Comparison of ENCODE assay signal across 9 cellular contexts in genomic region chrX:97616883-97617510, GRCh38.
DNase-seq lines count a peak whose midpoint lies in the region; ATAC-seq, FAIRE-seq and TF ChIP-seq lines count a peak whose summit lies in the region.
"Had no signal": no experiment of that assay in that cellular context is flagged by ENCODE, and none has a peak within 500 bp of the region (broad histone marks: within the 10 kb centered on the region; RNA-seq: fewer than 3 reads in every experiment).

No MANE protein-coding gene starts in this region.

- no peak for TF ChIP-seq EP300 in upper lobe of left lung (IDR thresholded peaks at IDR 0.05)

- no peak overlapping the region for H3K4me3 Mint-ChIP-seq in CD4-positive, CD25-positive, alpha-beta regulatory T cell
- H3K4me3 Mint-ChIP-seq in immature natural killer cell = no peak overlapping the region

- TF ChIP-seq POLR2A in upper lobe of left lung (IDR thresholded peaks at IDR 0.05) = no peak

- no peaks in the 10 kb centered on the region for H3K36me3 Mint-ChIP-seq in CD4-positive, CD25-positive, alpha-beta regulatory T cell
- no peaks in the 10 kb centered on the region for H3K36me3 Mint-ChIP-seq in immature natural killer cell

- peak overlapping the region; percentile 24 for H3K4me3 ChIP-seq in CD4-positive, CD25-positive, alpha-beta regulatory T cell (ENCODE audit: low read depth, low read length)
- H3K4me3 ChIP-seq in cardiac fibroblast (replicated peaks in 1 of 2; ENCODE audit: low read depth in 2 of 2, low read length in 2 of 2) (no peak overlapping the region), upper lobe of left lung (no peak overlapping the region)

- no peaks in the 10 kb centered on the region for H3K36me3 ChIP-seq in CD4-positive, CD25-positive, alpha-beta regulatory T cell (ENCODE audit: control insufficient read depth, insufficient read depth, low read length)
- no peaks in the 10 kb centered on the region for H3K36me3 ChIP-seq in upper lobe of left lung

- TF ChIP-seq CTCF in cardiac fibroblast (IDR thresholded peaks at IDR 0.05; ENCODE audit: low read depth, low read length) = no peak
- no peak for TF ChIP-seq CTCF in upper lobe of left lung (IDR thresholded peaks at IDR 0.05)

- peaks cover 0 to 1% (median 0%) of the 10 kb centered on the region in 7 donors for H3K9me3 Mint-ChIP-seq in CD4-positive, CD25-positive, alpha-beta regulatory T cell
- H3K9me3 Mint-ChIP-seq in immature natural killer cell = no peaks in the 10 kb centered on the region

- WGBS in upper lobe of left lung, 2 donors = 71 to 84% methylated on average over 6 of the region's 6 CpGs

- no peak overlapping the region for H3K27ac Mint-ChIP-seq in CD4-positive, CD25-positive, alpha-beta regulatory T cell
- no peak overlapping the region for H3K27ac Mint-ChIP-seq in immature natural killer cell

- no peaks in the 10 kb centered on the region for H3K9me3 ChIP-seq in CD4-positive, CD25-positive, alpha-beta regulatory T cell (ENCODE audit: control insufficient read depth in 2 of 2, low read length in 2 of 2)
- no peaks in the 10 kb centered on the region for H3K9me3 ChIP-seq in upper lobe of left lung

- H3K27me3 Mint-ChIP-seq in CD4-positive, CD25-positive, alpha-beta regulatory T cell = no peaks in the 10 kb centered on the region
- peaks cover 0 to 3% (median 0%) of the 10 kb centered on the region in 3 donors for H3K27me3 Mint-ChIP-seq in immature natural killer cell (ENCODE audit: low read depth in 3 of 3)

- H3K27ac ChIP-seq in CD4-positive, CD25-positive, alpha-beta regulatory T cell (ENCODE audit: insufficient read depth, low read length, poor library complexity, severe bottlenecking) = no peak overlapping the region
- no peak overlapping the region for H3K27ac ChIP-seq in upper lobe of left lung

- no peaks in the 10 kb centered on the region for H3K4me1 ChIP-seq in CD4-positive, CD25-positive, alpha-beta regulatory T cell (ENCODE audit: control insufficient read depth, insufficient read depth, low read length, poor library complexity, severe bottlenecking)
- no peaks in the 10 kb centered on the region for H3K4me1 ChIP-seq in upper lobe of left lung

- ATAC-seq in CD4-positive, CD25-positive, alpha-beta regulatory T cell (ENCODE audit: low read depth in 2 of 2) = no peak
- ATAC-seq in GM19455 (IDR thresholded peaks at IDR 0.05; ENCODE audit: unreplicated experiment) = peak; percentile 75
- peak; percentile 100 for ATAC-seq in HG03442 (IDR thresholded peaks at IDR 0.05; ENCODE audit: unreplicated experiment)
- no peak for ATAC-seq in upper lobe of left lung (ENCODE audit: low FRiP score in 2 of 2)

- no peak for FAIRE-seq in urothelium cell line (lab: Jason Lieb, UNC)
- FAIRE-seq: H1 had no signal

- no peaks in the 10 kb centered on the region for H3K4me1 Mint-ChIP-seq in CD4-positive, CD25-positive, alpha-beta regulatory T cell
- no peaks in the 10 kb centered on the region for H3K4me1 Mint-ChIP-seq in immature natural killer cell

- no peaks in the 10 kb centered on the region for H3K27me3 ChIP-seq in CD4-positive, CD25-positive, alpha-beta regulatory T cell (ENCODE audit: control insufficient read depth, insufficient read depth, low read length)
- H3K27me3 ChIP-seq in upper lobe of left lung = no peaks in the 10 kb centered on the region

- peak in 1 of 3 donors; percentile 6 for DNase-seq in CD4-positive, CD25-positive, alpha-beta regulatory T cell
- DNase-seq in cardiac fibroblast (ENCODE audit: low read depth in 2 of 2) (peak; percentile 54 to 69), urothelium cell line (ENCODE audit: low spot score) (peak; percentile 55), immature natural killer cell (no peak), T-helper 9 cell (no peak), upper lobe of left lung (no peak)

Comparison
In these comparisons a context has a peak if more than half of its experiments do, and no peak if none do; other contexts are left out.
1. ATAC-seq: peak in GM19455 (single experiment) and HG03442 (single experiment); none in CD4-positive, CD25-positive, alpha-beta regulatory T cell (0 of 2) and upper lobe of left lung (0 of 2).
2. DNase-seq: peak in cardiac fibroblast (2 of 2) and urothelium cell line (single experiment); none in immature natural killer cell (0 of 3), T-helper 9 cell (single experiment) and upper lobe of left lung (0 of 2).